Comparison of ENCODE assay signal across 1 cellular context in the genomic region with DNA sequence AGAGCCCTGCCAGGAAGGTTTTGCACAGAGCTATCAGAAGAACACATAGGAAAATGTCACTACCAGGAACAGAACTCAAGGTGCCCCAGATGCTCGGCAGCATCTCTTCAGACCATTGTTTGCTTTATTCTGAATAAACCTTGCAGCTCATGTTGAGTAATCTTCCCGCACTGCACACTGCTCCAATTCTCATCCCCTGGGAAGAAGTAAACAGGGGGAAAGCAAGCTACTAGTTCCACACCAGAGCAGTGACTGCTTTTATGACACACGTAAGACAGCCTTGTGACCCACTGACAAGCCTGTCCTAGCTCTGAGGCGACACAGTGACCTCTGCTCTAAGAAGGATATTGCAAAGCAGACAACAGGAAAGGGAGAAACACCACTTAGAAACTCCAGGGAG.
TF ChIP-seq lines count a peak whose summit lies in the region.

No MANE protein-coding gene starts in this region.

TF ChIP-seq in IMR-90, 13 proteins besides CTCF, POLR2A, EP300 and RAD21:
- TF ChIP-seq, protein P1, sequence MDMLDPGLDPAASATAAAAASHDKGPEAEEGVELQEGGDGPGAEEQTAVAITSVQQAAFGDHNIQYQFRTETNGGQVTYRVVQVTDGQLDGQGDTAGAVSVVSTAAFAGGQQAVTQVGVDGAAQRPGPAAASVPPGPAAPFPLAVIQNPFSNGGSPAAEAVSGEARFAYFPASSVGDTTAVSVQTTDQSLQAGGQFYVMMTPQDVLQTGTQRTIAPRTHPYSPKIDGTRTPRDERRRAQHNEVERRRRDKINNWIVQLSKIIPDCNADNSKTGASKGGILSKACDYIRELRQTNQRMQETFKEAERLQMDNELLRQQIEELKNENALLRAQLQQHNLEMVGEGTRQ (IDR thresholded peaks at IDR 0.05; ENCODE audit: low read depth, low read length), result no peak
- TF ChIP-seq NFE2L2 (IDR thresholded peaks at IDR 0.05; ENCODE audit: low read depth, low read length) (no peak), BHLHE40 (IDR thresholded peaks at IDR 0.05; ENCODE audit: low read depth, low read length) (no peak), CEBPB (IDR thresholded peaks at IDR 0.05; ENCODE audit: low read depth, low read length) (no peak), CHD1 (IDR thresholded peaks at IDR 0.05; ENCODE audit: low read depth, low read length) (no peak), MAFK (IDR thresholded peaks at IDR 0.05; ENCODE audit: low read depth, low read length) (no peak), RCOR1 (IDR thresholded peaks at IDR 0.05; ENCODE audit: insufficient replicate concordance, low read length) (no peak), MAZ (IDR thresholded peaks at IDR 0.05; ENCODE audit: borderline replicate concordance, low read depth, low read length) (no peak), MXI1 (IDR thresholded peaks at IDR 0.05; ENCODE audit: borderline replicate concordance, low read depth, low read length) (no peak), FOS (IDR thresholded peaks at IDR 0.05; ENCODE audit: low read depth, low read length) (no peak), SMC3 (IDR thresholded peaks at IDR 0.05; ENCODE audit: low read depth, low read length) (no peak), RFX5 (IDR thresholded peaks at IDR 0.05; ENCODE audit: low read depth, low read length) (no peak)
- TF ChIP-seq, protein P2, sequence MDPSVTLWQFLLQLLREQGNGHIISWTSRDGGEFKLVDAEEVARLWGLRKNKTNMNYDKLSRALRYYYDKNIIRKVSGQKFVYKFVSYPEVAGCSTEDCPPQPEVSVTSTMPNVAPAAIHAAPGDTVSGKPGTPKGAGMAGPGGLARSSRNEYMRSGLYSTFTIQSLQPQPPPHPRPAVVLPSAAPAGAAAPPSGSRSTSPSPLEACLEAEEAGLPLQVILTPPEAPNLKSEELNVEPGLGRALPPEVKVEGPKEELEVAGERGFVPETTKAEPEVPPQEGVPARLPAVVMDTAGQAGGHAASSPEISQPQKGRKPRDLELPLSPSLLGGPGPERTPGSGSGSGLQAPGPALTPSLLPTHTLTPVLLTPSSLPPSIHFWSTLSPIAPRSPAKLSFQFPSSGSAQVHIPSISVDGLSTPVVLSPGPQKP (IDR thresholded peaks at IDR 0.05; ENCODE audit: borderline replicate concordance, low read depth, low read length), result no peak
